8 cellular contexts compared by ENCODE assay signal in genomic region chr10:69407621-69408301, GRCh38. TPM values are rescaled to one million over a fixed set of nuclear protein-coding genes. Genes with fewer than 3 reads are reported as not detected.
A peak's percentile ranks its signal among the peaks of the same experiment; 100 is the strongest.
DNase-seq lines count a peak whose midpoint lies in the region; ATAC-seq and TF ChIP-seq lines count a peak whose summit lies in the region.

No MANE protein-coding gene starts in this region.

- H3K36me3 Mint-ChIP-seq in CD8-positive, alpha-beta memory T cell, result peaks cover 0 to 17% (median 2%) of the 10 kb centered on the region in 3 donors
- peaks cover 7% of the 10 kb centered on the region for H3K36me3 Mint-ChIP-seq in activated CD4-positive, alpha-beta T cell treated with anti-CD3 and anti-CD28 coated beads, Interleukin-2, amount 10 ng/mL, durations not matched to agents 24 days and 14 days (ENCODE audit: low read depth)

- no peaks in the 10 kb centered on the region for H3K9me3 Mint-ChIP-seq in CD8-positive, alpha-beta memory T cell
- no peaks in the 10 kb centered on the region for H3K9me3 Mint-ChIP-seq in activated CD4-positive, alpha-beta T cell treated with anti-CD3 and anti-CD28 coated beads, Interleukin-2, amount 10 ng/mL, durations not matched to agents 24 days and 14 days
- no peaks in the 10 kb centered on the region for H3K9me3 Mint-ChIP-seq in stimulated activated naive CD8-positive, alpha-beta T cell treated with anti-CD3 and anti-CD28 coated beads, Interleukin-15, amount 100 ng/mL, for 72 hours

- H3K27me3 ChIP-seq in CD8-positive, alpha-beta memory T cell (ENCODE audit: insufficient read depth, low read length, poor library complexity, severe bottlenecking), result no peaks in the 10 kb centered on the region
- no peaks in the 10 kb centered on the region for H3K27me3 ChIP-seq in cardiac muscle cell

- no peak overlapping the region for H3K27ac ChIP-seq in CD8-positive, alpha-beta memory T cell (ENCODE audit: low read depth, low read length)
- no peak overlapping the region for H3K27ac ChIP-seq in cardiac muscle cell

- peaks cover 15% of the 10 kb centered on the region for H3K4me1 ChIP-seq in CD8-positive, alpha-beta memory T cell (ENCODE audit: insufficient read depth, low read length)
- peaks cover 24% of the 10 kb centered on the region for H3K4me1 ChIP-seq in cardiac muscle cell (ENCODE audit: low read depth)

- no peaks in the 10 kb centered on the region for H3K36me3 ChIP-seq in CD8-positive, alpha-beta memory T cell (ENCODE audit: insufficient read depth, low read length)
- H3K36me3 ChIP-seq in cardiac muscle cell, result peaks cover under 1% of the 10 kb centered on the region

- peak overlapping the region in 3 of 7 donors; percentile 19 to 77 (median 61) for H3K4me3 Mint-ChIP-seq in CD8-positive, alpha-beta memory T cell
- H3K4me3 Mint-ChIP-seq in activated CD4-positive, alpha-beta T cell treated with anti-CD3 and anti-CD28 coated beads, Interleukin-2, amount 10 ng/mL, durations not matched to agents 24 days and 14 days, result peak overlapping the region; percentile 80
- peak overlapping the region; percentile 72 to 86 for H3K4me3 Mint-ChIP-seq in stimulated activated naive CD8-positive, alpha-beta T cell treated with anti-CD3 and anti-CD28 coated beads, Interleukin-15, amount 100 ng/mL, for 72 hours

- intact Hi-C loops in activated CD4-positive, alpha-beta T cell treated with anti-CD3 and anti-CD28 coated beads, Interleukin-2, amount 10 ng/mL, durations not matched to agents 24 days and 14 days (cut with micrococcal nuclease), result loop anchor here (1.0 to 2.0 kb wide), 4 partner anchors 89 to 283 kb away; partner anchors contain the start of gene VPS26A

- H3K4me1 Mint-ChIP-seq in CD8-positive, alpha-beta memory T cell, result peaks cover 11 to 26% (median 19%) of the 10 kb centered on the region in 3 donors
- H3K4me1 Mint-ChIP-seq in activated CD4-positive, alpha-beta T cell treated with anti-CD3 and anti-CD28 coated beads, Interleukin-2, amount 10 ng/mL, durations not matched to agents 24 days and 14 days, result peaks cover 18% of the 10 kb centered on the region
- H3K4me1 Mint-ChIP-seq in stimulated activated naive CD8-positive, alpha-beta T cell treated with anti-CD3 and anti-CD28 coated beads, Interleukin-15, amount 100 ng/mL, for 72 hours, result peaks cover 27% of the 10 kb centered on the region

- no peaks in the 10 kb centered on the region for H3K9me3 ChIP-seq in CD8-positive, alpha-beta memory T cell (ENCODE audit: low read length)
- no peaks in the 10 kb centered on the region for H3K9me3 ChIP-seq in cardiac muscle cell (ENCODE audit: low read depth)

- H3K27me3 Mint-ChIP-seq in CD8-positive, alpha-beta memory T cell, result peaks cover 0 to 3% of the 10 kb centered on the region in 2 donors
- H3K27me3 Mint-ChIP-seq in activated CD4-positive, alpha-beta T cell treated with anti-CD3 and anti-CD28 coated beads, Interleukin-2, amount 10 ng/mL, durations not matched to agents 24 days and 14 days, result no peaks in the 10 kb centered on the region
- no peaks in the 10 kb centered on the region for H3K27me3 Mint-ChIP-seq in stimulated activated naive CD8-positive, alpha-beta T cell treated with anti-CD3 and anti-CD28 coated beads, Interleukin-15, amount 100 ng/mL, for 72 hours

- no peak overlapping the region for H3K4me3 ChIP-seq in CD8-positive, alpha-beta memory T cell (ENCODE audit: low read length)
- no peak overlapping the region for H3K4me3 ChIP-seq in cardiac muscle cell

- no peak for ATAC-seq in stimulated activated naive CD8-positive, alpha-beta T cell treated with anti-CD3 and anti-CD28 coated beads, Interleukin-15, amount 100 ng/mL, for 72 hours

- peak; percentile 24 for TF ChIP-seq CTCF in cardiac muscle cell (IDR thresholded peaks at IDR 0.05; ENCODE audit: low read depth, low read length)

- H3K27ac Mint-ChIP-seq in CD8-positive, alpha-beta memory T cell, result peak overlapping the region in 7 of 8 donors; percentile 38 to 91 (median 84)
- peak overlapping the region; percentile 81 for H3K27ac Mint-ChIP-seq in activated CD4-positive, alpha-beta T cell treated with anti-CD3 and anti-CD28 coated beads, Interleukin-2, amount 10 ng/mL, durations not matched to agents 24 days and 14 days
- H3K27ac Mint-ChIP-seq in stimulated activated naive CD8-positive, alpha-beta T cell treated with anti-CD3 and anti-CD28 coated beads, Interleukin-15, amount 100 ng/mL, for 72 hours, result peak overlapping the region in 1 of 2 donors; percentile 71

- CTCF ChIA-PET in CD8-positive, alpha-beta memory T cell (lab: Charles Lee), result interaction anchor here (0.6 to 3.3 kb wide), 24 partner anchors 9 to 452 kb away, joined by 3 to 41 read pairs (median 4); partner anchors contain the start of genes TACR2 and TSPAN15
- CTCF ChIA-PET in HEK293T (lab: Yijun Ruan, JAX), result interaction anchor here (0.5 to 3.0 kb wide), 20 partner anchors 10 to 1011 kb away, joined by 3 to 13 read pairs (median 4); partner anchors contain the start of gene TSPAN15

- POLR2A ChIA-PET in CD8-positive, alpha-beta memory T cell (lab: Charles Lee), result interaction anchor here (0.6 to 0.8 kb wide), 4 partner anchors 9 to 179 kb away, joined by 3 to 4 read pairs (median 4); no protein-coding TSS in a partner anchor
- POLR2A ChIA-PET in HEK293T (lab: Yijun Ruan, JAX), result interaction anchor here (1.4 kb wide), 1 partner anchor 96 kb away, joined by 4 read pairs; no protein-coding TSS in a partner anchor

- DNase-seq in CD8-positive, alpha-beta memory T cell, result peak in 1 of 5 donors; percentile 56
- DNase-seq in HEK293T (ENCODE audit: extremely low spot score), result peak; percentile 49
- DNase-seq in activated CD4-positive, alpha-beta T cell treated with anti-CD3 and anti-CD28 coated beads, Interleukin-2, amount 10 ng/mL, durations not matched to agents 24 days and 14 days, result peak; percentile 68
- peak; percentile 23 to 54 for DNase-seq in cardiac muscle cell (ENCODE audit: low read depth in 1 of 2, low spot score in 1 of 2)
- peak; percentile 35 to 39 for DNase-seq in stimulated activated naive CD8-positive, alpha-beta T cell treated with anti-CD3 and anti-CD28 coated beads, Interleukin-15, amount 100 ng/mL, for 72 hours
- DNase-seq in superior temporal gyrus (ENCODE audit: extremely low spot score), result no peak
- no peak for DNase-seq in stimulated activated CD4-positive, alpha-beta T cell treated with anti-CD3 and anti-CD28 coated beads, Interleukin-12 subunit alpha, Interleukin-12 subunit beta, amount 100 ng/mL, for 4 hours
- no peak for DNase-seq in NK-92 treated with Interleukin-12 subunit alpha and Interleukin-12 subunit beta, amount 100 ng/mL, for 24 hours (lab: John Stamatoyannopoulos, UW)

TF ChIP-seq in HEK293T, 16 proteins besides CTCF, POLR2A, EP300 and RAD21:
- no peak for TF ChIP-seq ELF4 (IDR thresholded peaks at IDR 0.05)

RNA-seq across cellular contexts. Expression of gene TACR2, which starts 9.0 kb away (rescaled TPM):
- total RNA-seq in CD8-positive, alpha-beta memory T cell, result not detected
- not detected for polyA plus RNA-seq in CD8-positive, alpha-beta memory T cell
- total RNA-seq in activated CD4-positive, alpha-beta T cell treated with anti-CD3 and anti-CD28 coated beads, Interleukin-2, amount 10 ng/mL, durations not matched to agents 24 days and 14 days, result not detected in 2 replicates
- total RNA-seq in cardiac muscle cell, result not detected in 2 replicates
- polyA plus RNA-seq in cardiac muscle cell, result 0.26 and 0.53 TPM in 2 replicates

RNA-seq across cellular contexts. Expression of gene TSPAN15, which starts 43.5 kb away (rescaled TPM):
- 1 to 10 TPM; 1.4 to 2.4 TPM for total RNA-seq in CD8-positive, alpha-beta memory T cell
- 20.2 TPM for polyA plus RNA-seq in CD8-positive, alpha-beta memory T cell
- 1.6 and 1.9 TPM in 2 replicates for total RNA-seq in activated CD4-positive, alpha-beta T cell treated with anti-CD3 and anti-CD28 coated beads, Interleukin-2, amount 10 ng/mL, durations not matched to agents 24 days and 14 days
- 179 and 289 TPM in 2 replicates for total RNA-seq in cardiac muscle cell
- 252 and 541 TPM in 2 replicates for polyA plus RNA-seq in cardiac muscle cell

Comparison
In these comparisons a context has a peak if more than half of its experiments do, and no peak if none do; other contexts are left out.
1. DNase-seq: peak in HEK293T (single experiment), activated CD4-positive, alpha-beta T cell treated with anti-CD3 and anti-CD28 coated beads, Interleukin-2, amount 10 ng/mL, durations not matched to agents 24 days and 14 days (single experiment), cardiac muscle cell (2 of 2) and stimulated activated naive CD8-positive, alpha-beta T cell treated with anti-CD3 and anti-CD28 coated beads, Interleukin-15, amount 100 ng/mL, for 72 hours (2 of 2); none in superior temporal gyrus (single experiment), stimulated activated CD4-positive, alpha-beta T cell treated with anti-CD3 and anti-CD28 coated beads, Interleukin-12 subunit alpha, Interleukin-12 subunit beta, amount 100 ng/mL, for 4 hours (single experiment) and NK-92 treated with Interleukin-12 subunit alpha and Interleukin-12 subunit beta, amount 100 ng/mL, for 24 hours (single experiment).
2. RNA of gene TSPAN15, which starts 43.5 kb away (total RNA-seq): 179 to 289 TPM in cardiac muscle cell; 1.4 to 2.4 TPM in CD8-positive, alpha-beta memory T cell and 1.6 to 1.9 TPM in activated CD4-positive, alpha-beta T cell treated with anti-CD3 and anti-CD28 coated beads, Interleukin-2, amount 10 ng/mL, durations not matched to agents 24 days and 14 days; every median in the first group is over 10 times any median in the second.